34 cellular contexts compared by ENCODE assay signal in genomic region chr16:62764572-62764971, GRCh38.
DNase-seq lines count a peak whose midpoint lies in the region; ATAC-seq, FAIRE-seq and TF ChIP-seq lines count a peak whose summit lies in the region.
"Had no signal": no experiment of that assay in that cellular context is flagged by ENCODE, and none has a peak within 500 bp of the region (broad histone marks: within the 10 kb centered on the region; RNA-seq: fewer than 3 reads in every experiment).

No MANE protein-coding gene starts in this region.

- no peak overlapping the region for H3K14ac ChIP-seq in neuronal stem cell (ENCODE audit: low read length)

- TF ChIP-seq RAD21 in HepG2 (CRISPR knock-in tag; IDR thresholded peaks at IDR 0.05) = no peak
- TF ChIP-seq RAD21 in A549 (conservative IDR thresholded peaks at IDR 0.05 in 1 of 2, IDR thresholded peaks at IDR 0.05 in 1 of 2) = no peak

- no peak overlapping the region for H3K27ac ChIP-seq in HepG2 (ENCODE audit: extremely low read length, insufficient read depth, low read length)
- H3K27ac ChIP-seq in right lobe of liver = no peak overlapping the region
- no peak overlapping the region for H3K27ac ChIP-seq in A549
- H3K27ac ChIP-seq in breast epithelium = no peak overlapping the region
- no peak overlapping the region for H3K27ac ChIP-seq in neuronal stem cell (replicated peaks; ENCODE audit: low read length)
- H3K27ac ChIP-seq: 22Rv1; BLaER1; BLaER1 treated with 17β-estradiol and CSF1 and Interleukin-3, amounts not matched to agents 10 nM and 100 nM; C4-2B had no signal

- no TSS peak for BruUV-seq in HepG2 (replicated peaks; lab: Mats Ljungman, UMichigan)

- H3K4me3 ChIP-seq in HepG2 (replicated peaks in 1 of 3; ENCODE audit: insufficient read depth in 1 of 3, low read depth in 2 of 3, low read length in 3 of 3) (no peak overlapping the region), right lobe of liver (no peak overlapping the region), A549 (no peak overlapping the region), breast epithelium (no peak overlapping the region), neuronal stem cell (ENCODE audit: low read length in 2 of 2) (no peak overlapping the region)
- H3K4me3 ChIP-seq: BLaER1; BLaER1 treated with 17β-estradiol and CSF1 and Interleukin-3, amounts not matched to agents 10 nM and 100 nM had no signal

- no peak overlapping the region for H2BK15ac ChIP-seq in neuronal stem cell (ENCODE audit: low read length)

- in situ Hi-C loops in HepG2 (cut with HindIII; ENCODE audit: extremely low pct_ligation_motif_present, low pct_unique_long_range_greater_than_20kb) = no loop called here

- no peaks in the 10 kb centered on the region for H3K36me3 ChIP-seq in HepG2 (replicated peaks in 1 of 2; ENCODE audit: control insufficient read depth in 1 of 2, insufficient read depth in 2 of 2, low read length in 2 of 2)
- H3K36me3 ChIP-seq in right lobe of liver = no peaks in the 10 kb centered on the region
- H3K36me3 ChIP-seq in breast epithelium = no peaks in the 10 kb centered on the region
- H3K36me3 ChIP-seq in neuronal stem cell (replicated peaks in 1 of 2; ENCODE audit: control insufficient read depth in 2 of 2, insufficient read depth in 2 of 2, low read length in 2 of 2) = no peaks in the 10 kb centered on the region
- H3K36me3 ChIP-seq: BE2C; BLaER1; BLaER1 treated with 17β-estradiol and CSF1 and Interleukin-3, amounts not matched to agents 10 nM and 100 nM had no signal

- DNase-seq in HepG2 (ENCODE audit: low spot score) (no peak), right lobe of liver (no peak), A549 (ENCODE audit: low read depth in 1 of 2, low spot score in 1 of 2) (no peak), frontal cortex (ENCODE audit: low spot score in 2 of 2) (no peak), KG1 (lab: John Stamatoyannopoulos, UW) (no peak), breast epithelium (ENCODE audit: low spot score in 2 of 2) (no peak), neuronal stem cell (ENCODE audit: low spot score) (no peak)
- DNase-seq: 8988T; ACHN; AML-193; BE2C; C1 segment of cervical spinal cord; Caco-2; Calu3; CD4-positive, alpha-beta memory T cell; CD4-positive, alpha-beta T cell; CD4-positive, CD25-positive, alpha-beta regulatory T cell; CD8-positive, alpha-beta memory T cell; CD8-positive, alpha-beta T cell; COR-L47; DMS 273 treated with DMSO at 0.1 percent for 48 hours; DMS153; DMS53; DMS79; DMS79 treated with DMSO at 0.1 percent for 48 hours; DND-41; EL had no signal

- no peak for TF ChIP-seq EP300 in HepG2 (IDR thresholded peaks at IDR 0.05; ENCODE audit: low read depth in 2 of 2, low read length in 2 of 2)
- no peak for TF ChIP-seq EP300 in HepG2 (CRISPR knock-in tag; IDR thresholded peaks at IDR 0.05; ENCODE audit: borderline replicate concordance)
- TF ChIP-seq EP300 in A549 (IDR thresholded peaks at IDR 0.05) = no peak

- no peak overlapping the region for H2AK5ac ChIP-seq in neuronal stem cell (ENCODE audit: low read depth, low read length)

- H3K18ac ChIP-seq in neuronal stem cell (ENCODE audit: low read length) = no peak overlapping the region

- no peak overlapping the region for H2BK12ac ChIP-seq in neuronal stem cell (ENCODE audit: low read length)

- no peaks in the 10 kb centered on the region for H4K20me1 ChIP-seq in HepG2 (ENCODE audit: insufficient read depth, low read length)
- H4K20me1 ChIP-seq: BLaER1; BLaER1 treated with 17β-estradiol and CSF1 and Interleukin-3, amounts not matched to agents 10 nM and 100 nM had no signal

- POLR2A ChIA-PET in HepG2 (lab: Yijun Ruan, JAX) (no interaction called here), A549 (lab: Yijun Ruan, JAX) (no interaction called here)

- H3K23ac ChIP-seq in neuronal stem cell (ENCODE audit: low read depth, low read length, poor library complexity) = no peak overlapping the region

- no peaks in the 10 kb centered on the region for H3K79me2 ChIP-seq in HepG2 (ENCODE audit: insufficient read depth, low read length)

- WGBS in HepG2 (ENCODE audit: low lambda C conversion rate) = 0% methylated on average over 2 of the region's 2 CpGs
- WGBS in right lobe of liver (ENCODE audit: insufficient coverage, low coverage, low lambda C conversion rate, missing lambda C conversion rate) = 34% methylated on average over 2 of the region's 2 CpGs
- 1% methylated on average over 2 of the region's 2 CpGs for WGBS in A549 (ENCODE audit: missing lambda C conversion rate)
- WGBS in neuronal stem cell (ENCODE audit: extremely low coverage in 2 of 2, insufficient read length in 2 of 2, insufficient replicate concordance in 1 of 2), 2 donors = no CpG with 5 or more reads among the region's 2 CpGs

- CTCF ChIA-PET in HepG2 (lab: Yijun Ruan, JAX; ENCODE audit: low intra/inter-chr PET ratio, low total read pairs) (no interaction called here), A549 (lab: Yijun Ruan, JAX) (no interaction called here)

- no peak overlapping the region for H3K4ac ChIP-seq in neuronal stem cell (ENCODE audit: low read length)

- no peak overlapping the region for H4K8ac ChIP-seq in neuronal stem cell (ENCODE audit: low read depth, low read length)

- H3K27me3 ChIP-seq in HepG2 (ENCODE audit: control insufficient read depth in 1 of 2, insufficient read depth in 2 of 2, low read length in 2 of 2) (no peaks in the 10 kb centered on the region), right lobe of liver (no peaks in the 10 kb centered on the region), breast epithelium (no peaks in the 10 kb centered on the region), neuronal stem cell (ENCODE audit: control insufficient read depth in 3 of 3, insufficient read depth in 3 of 3, low read depth in 1 of 3, low read length in 3 of 3) (no peaks in the 10 kb centered on the region)
- H3K27me3 ChIP-seq: BE2C; BLaER1; BLaER1 treated with 17β-estradiol and CSF1 and Interleukin-3, amounts not matched to agents 10 nM and 100 nM had no signal

- no peaks in the 10 kb centered on the region for H3K79me1 ChIP-seq in neuronal stem cell (ENCODE audit: low read depth, low read length)

- intact Hi-C loops in HepG2 (cut with micrococcal nuclease; ENCODE audit: unreplicated experiment) (no loop called here), right lobe of liver (cut with DNase I) (no loop called here), breast epithelium (cut with DNase I; ENCODE audit: low total_unique reads) (no loop called here)

- no peak overlapping the region for H3K4me2 ChIP-seq in HepG2 (ENCODE audit: low read depth, low read length)
- H3K4me2 ChIP-seq in A549 = no peak overlapping the region
- no peak overlapping the region for H3K4me2 ChIP-seq in neuronal stem cell (ENCODE audit: insufficient read depth, low read length, poor library complexity, severe bottlenecking)
- H3K4me2 ChIP-seq: BLaER1; BLaER1 treated with 17β-estradiol and CSF1 and Interleukin-3, amounts not matched to agents 10 nM and 100 nM had no signal

- ATAC-seq in HepG2 (no peak), right lobe of liver (no peak), A549 (no peak)
- ATAC-seq: CD8-positive, alpha-beta T cell had no signal

- TF ChIP-seq POLR2A in HepG2 (IDR thresholded peaks at IDR 0.05; ENCODE audit: insufficient read depth in 1 of 2, low read depth in 2 of 2, low read length in 2 of 2) (no peak), right lobe of liver (IDR thresholded peaks at IDR 0.05) (no peak), A549 (IDR thresholded peaks at IDR 0.05; ENCODE audit: low read length) (no peak), breast epithelium (IDR thresholded peaks at IDR 0.05) (no peak)

- H2AFZ ChIP-seq in HepG2 (ENCODE audit: low read length) (no peak overlapping the region), neuronal stem cell (ENCODE audit: low read length) (no peak overlapping the region)

- no peak overlapping the region for H3K9ac ChIP-seq in HepG2 (ENCODE audit: insufficient read depth, low read depth, low read length)
- no peak overlapping the region for H3K9ac ChIP-seq in neuronal stem cell (ENCODE audit: low read depth, low read length, poor library complexity)
- H3K9ac ChIP-seq: BLaER1; BLaER1 treated with 17β-estradiol and CSF1 and Interleukin-3, amounts not matched to agents 10 nM and 100 nM had no signal

- TF ChIP-seq CTCF in HepG2 (CRISPR knock-in tag; IDR thresholded peaks at IDR 0.05) = no peak
- TF ChIP-seq CTCF in right lobe of liver (IDR thresholded peaks at IDR 0.05) = no peak
- no peak for TF ChIP-seq CTCF in A549 (IDR thresholded peaks at IDR 0.05)
- no peak for TF ChIP-seq CTCF in breast epithelium (IDR thresholded peaks at IDR 0.05)

- FAIRE-seq in HepG2 (lab: Jason Lieb, UNC) (no peak), A549 (lab: Jason Lieb, UNC) (no peak), endometrium (lab: Jason Lieb, UNC) (peak; percentile 23), frontal cortex (lab: Jason Lieb, UNC) (peak; percentile 31)
- FAIRE-seq: A204.1, D721Med had no signal

- H3K4me1 ChIP-seq in HepG2 (ENCODE audit: insufficient read depth, low read length) (no peaks in the 10 kb centered on the region), right lobe of liver (no peaks in the 10 kb centered on the region), A549 (no peaks in the 10 kb centered on the region), breast epithelium (no peaks in the 10 kb centered on the region), neuronal stem cell (ENCODE audit: control insufficient read depth in 2 of 2, insufficient read depth in 1 of 2, low read depth in 1 of 2, low read length in 2 of 2) (no peaks in the 10 kb centered on the region)
- H3K4me1 ChIP-seq: BLaER1, Caco-2 had no signal

- no peak overlapping the region for H2BK5ac ChIP-seq in neuronal stem cell (ENCODE audit: low read length)

- H3K9me3 ChIP-seq in HepG2 (ENCODE audit: low read length) (peaks cover 80% of the 10 kb centered on the region), right lobe of liver (no peaks in the 10 kb centered on the region), A549 (no peaks in the 10 kb centered on the region), breast epithelium (no peaks in the 10 kb centered on the region), neuronal stem cell (replicated peaks in 1 of 2; ENCODE audit: control insufficient read depth in 2 of 2, insufficient read depth in 1 of 2, low read depth in 1 of 2, low read length in 2 of 2) (no peaks in the 10 kb centered on the region)
- H3K9me3 ChIP-seq: BE2C, BLaER1, Caco-2 had no signal

- no peak overlapping the region for H2BK120ac ChIP-seq in neuronal stem cell (ENCODE audit: low read depth, low read length)

- no peak overlapping the region for H4K91ac ChIP-seq in neuronal stem cell (ENCODE audit: low read depth, low read length, poor library complexity)

TF ChIP-seq in HepG2, 621 proteins besides CTCF, POLR2A, EP300 and RAD21 (continues in another document):
- TF ChIP-seq ZNF782 (CRISPR knock-in tag; IDR thresholded peaks at IDR 0.05; ENCODE audit: borderline replicate concordance) = no peak
- no peak for TF ChIP-seq ZC3H4 (CRISPR knock-in tag; IDR thresholded peaks at IDR 0.05; ENCODE audit: borderline replicate concordance)
- TF ChIP-seq MAFF (IDR thresholded peaks at IDR 0.05; ENCODE audit: low read depth, low read length) = peak; percentile 70

Comparison
In these comparisons a context has a peak if more than half of its experiments do, and no peak if none do; other contexts are left out.
1. Of the 38 proteins assayed by ChIP-seq in both HepG2 and A549: peak only in HepG2: none; only in A549: none; in both: MAFK; in neither: 37.